ENCODE assay signal across 1 cellular context in the genomic region with DNA sequence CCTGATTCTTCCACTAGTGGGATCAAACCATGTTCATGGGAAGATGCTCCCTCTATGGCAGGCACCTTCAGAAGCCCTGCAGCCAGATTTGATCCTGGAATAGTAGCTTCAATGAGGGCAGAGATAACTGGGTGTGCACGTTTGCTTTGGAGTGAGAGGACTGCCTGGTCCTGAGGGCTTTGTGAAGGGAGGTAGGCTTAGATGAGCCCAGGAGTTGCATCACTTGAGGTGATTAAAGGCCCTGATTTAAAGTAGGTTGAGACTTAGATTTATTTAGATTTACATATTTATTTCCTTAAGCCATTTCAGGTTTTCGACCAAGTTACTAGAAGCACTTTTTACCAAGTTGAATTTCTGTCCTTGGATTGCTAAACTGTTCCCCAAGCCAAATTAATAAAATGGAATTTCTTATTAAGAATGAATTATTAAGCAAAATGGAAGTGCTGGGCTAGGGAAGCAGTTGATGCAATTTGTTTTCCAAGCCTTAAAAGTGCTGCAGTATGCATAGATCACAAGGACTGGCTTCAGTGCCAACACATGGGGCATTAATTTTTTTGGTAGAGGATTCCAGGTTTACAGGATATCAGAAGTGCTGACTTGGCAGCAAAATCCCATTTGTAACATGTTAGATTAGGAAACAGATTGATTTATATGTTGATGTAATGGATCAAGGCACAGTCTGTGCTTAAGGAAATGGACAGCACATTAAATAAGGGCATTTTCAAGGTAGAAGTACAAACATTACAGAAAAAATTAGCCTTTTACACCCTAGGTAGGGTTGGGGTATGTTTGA.
TF ChIP-seq lines count a peak whose summit lies in the region.

No MANE protein-coding gene starts in this region.

TF ChIP-seq in H1, 55 proteins besides CTCF, POLR2A, EP300 and RAD21:
- peak; percentile 59; the same call in 1 of the 2 replicates for TF ChIP-seq CEBPB (IDR thresholded peaks at IDR 0.05; ENCODE audit: low read depth, low read length)
- 0 out of 2 replicates have a peak, but pooled peaks have one; percentile 37 for TF ChIP-seq MAFK (IDR thresholded peaks at IDR 0.05; ENCODE audit: low read depth, low read length)
- no peak for TF ChIP-seq EGR1 (IDR thresholded peaks at IDR 0.05; ENCODE audit: borderline replicate concordance, low read depth, low read length)
- no peak for TF ChIP-seq EZH2 (IDR thresholded peaks at IDR 0.05; ENCODE audit: low read depth, low read length, severe bottlenecking)
